ENCODE assay signal across 1 cellular context in the genomic region with DNA sequence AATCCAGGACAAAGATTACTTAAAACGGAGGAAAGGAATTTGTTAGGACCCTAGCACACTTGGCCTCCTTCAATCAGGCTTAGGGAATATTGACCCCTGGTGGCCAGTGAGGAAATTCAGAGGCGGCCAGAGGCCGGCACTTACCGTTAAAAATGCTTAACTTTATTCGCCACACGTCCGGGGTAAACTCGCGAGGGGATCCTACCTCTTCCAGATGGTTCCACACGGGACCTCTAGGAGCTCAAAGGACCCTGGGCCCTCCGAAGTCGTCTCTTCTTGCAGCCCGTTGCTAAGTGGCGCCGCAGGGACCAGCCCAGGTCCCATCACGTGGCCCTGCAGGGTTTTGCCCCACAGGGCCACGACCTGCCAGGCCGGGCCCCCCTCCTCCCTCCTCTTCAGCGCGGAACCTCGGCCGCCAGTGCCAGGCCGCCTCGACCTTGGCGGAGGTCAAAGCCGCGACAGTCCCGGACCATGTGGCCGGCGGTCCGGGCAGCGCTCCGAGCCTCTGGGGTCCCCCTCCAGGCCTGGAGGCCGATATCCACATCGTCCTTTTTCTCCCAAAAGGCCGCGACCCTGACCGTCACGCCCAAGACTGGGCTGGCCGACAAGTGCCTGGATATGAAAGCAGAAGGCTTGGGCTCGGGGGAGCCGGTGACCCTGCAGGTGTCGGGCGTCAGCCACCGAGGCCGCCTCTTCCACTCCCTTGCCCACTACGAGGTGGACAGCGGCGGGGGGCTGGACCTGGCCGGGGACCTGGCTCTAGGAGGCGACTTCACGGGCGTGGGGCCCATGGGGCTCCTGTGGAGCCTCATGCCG.
A peak's percentile ranks its signal among the peaks of the same experiment; 100 is the strongest.
TF ChIP-seq lines count a peak whose summit lies in the region.

No MANE protein-coding gene starts in this region.

TF ChIP-seq in H1, 55 proteins besides CTCF, POLR2A, EP300 and RAD21:
- TF ChIP-seq KDM5A (IDR thresholded peaks at IDR 0.05; ENCODE audit: low read length) (peak; percentile 60), MAX (IDR thresholded peaks at IDR 0.05) (peak; percentile 64), PHF8 (conservative IDR thresholded peaks at IDR 0.05; ENCODE audit: low read depth, low read length) (peak; percentile 32; the same call in 1 of the 2 replicates), SUZ12 (IDR thresholded peaks at IDR 0.05; ENCODE audit: low read length) (peak; percentile 57), SAP30 (IDR thresholded peaks at IDR 0.05; ENCODE audit: insufficient read depth, insufficient replicate concordance, low read length) (no peak), BACH1 (IDR thresholded peaks at IDR 0.05; ENCODE audit: low read length) (peak; percentile 72), SIN3A (conservative IDR thresholded peaks at IDR 0.05 in 1 of 2, IDR thresholded peaks at IDR 0.05 in 1 of 2; ENCODE audit: low read depth in 1 of 2, low read length in 2 of 2) (no peak), RNF2 (IDR thresholded peaks at IDR 0.05; ENCODE audit: borderline replicate concordance, low read depth, low read length, missing control alignments, poor library complexity, severe bottlenecking) (peak; percentile 54), KDM4A (IDR thresholded peaks at IDR 0.05; ENCODE audit: low read depth, low read length, severe bottlenecking) (peak; percentile 84), E2F6 (IDR thresholded peaks at IDR 0.05) (peak; percentile 45), USF2 (IDR thresholded peaks at IDR 0.05; ENCODE audit: low read length) (peak; percentile 69), YY1 (IDR thresholded peaks at IDR 0.05; ENCODE audit: low read depth, low read length) (no peak), ASH2L (IDR thresholded peaks at IDR 0.05; ENCODE audit: low read length) (peak; percentile 63), HDAC2 (IDR thresholded peaks at IDR 0.05; ENCODE audit: borderline replicate concordance in 1 of 2, low read depth in 2 of 2, low read length in 2 of 2) (0 out of 4 replicates have a peak, but pooled peaks of 1 of the 2 experiments have one; percentile 44), RBBP5 (IDR thresholded peaks at IDR 0.05; ENCODE audit: borderline replicate concordance, low read depth, low read length) (0 out of 2 replicates have a peak, but pooled peaks have one; percentile 77)
- TF ChIP-seq, protein P1, sequence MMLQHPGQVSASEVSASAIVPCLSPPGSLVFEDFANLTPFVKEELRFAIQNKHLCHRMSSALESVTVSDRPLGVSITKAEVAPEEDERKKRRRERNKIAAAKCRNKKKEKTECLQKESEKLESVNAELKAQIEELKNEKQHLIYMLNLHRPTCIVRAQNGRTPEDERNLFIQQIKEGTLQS (IDR thresholded peaks at IDR 0.05; ENCODE audit: insufficient read depth, low read depth, low read length): peak; percentile 2; the same call in 1 of the 2 replicates
TF ChIP-seq in H1: peak in this region for 13.
